Comparison of ENCODE assay signal across 24 cellular contexts in the genomic region with DNA sequence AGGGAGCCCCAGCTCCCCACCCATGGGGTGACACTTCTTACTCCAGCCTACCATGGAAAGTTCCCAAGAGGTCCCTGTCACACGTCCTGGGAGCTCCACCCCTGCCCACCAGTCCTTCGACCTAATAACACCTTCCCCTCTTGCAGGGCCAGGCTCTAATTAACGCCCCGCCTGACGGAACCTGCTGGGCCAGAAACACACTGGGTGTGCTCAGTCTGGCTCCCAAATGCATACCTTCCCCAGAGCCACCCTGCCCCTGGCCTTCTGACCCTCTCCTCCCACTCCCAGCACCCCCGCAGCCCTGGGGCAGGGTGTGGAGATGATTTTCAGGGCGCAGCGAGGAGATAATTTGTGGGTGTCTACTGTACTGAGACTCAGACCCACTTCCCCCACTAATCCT. TPM values are rescaled to one million over a fixed set of nuclear protein-coding genes. Genes with fewer than 3 reads are reported as not detected.
"Had no signal": no experiment of that assay in that cellular context is flagged by ENCODE, and none has a peak within 500 bp of the region (broad histone marks: within the 10 kb centered on the region; RNA-seq: fewer than 3 reads in every experiment).

No MANE protein-coding gene starts in this region.

- ATAC-seq: left lung, sciatic nerve had no signal

- DNase-seq: activated CD4-positive, alpha-beta T cell treated with anti-CD3 and anti-CD28 coated beads, Interleukin-2, amount 50 U/mL, for 1 hour; activated CD4-positive, CD25-positive, alpha-beta regulatory T cell; activated CD8-positive, alpha-beta memory T cell treated with anti-CD3 and anti-CD28 coated beads for 24 hours; activated CD8-positive, alpha-beta memory T cell treated with anti-CD3 and anti-CD28 coated beads, Interleukin-2, amount 50 U/mL, for 48 hours; activated gamma-delta T cell treated with Interleukin-2 at 50 U/mL for 16 hours; adrenal gland; effector CD4-positive, alpha-beta T cell; left lung; spleen; stimulated activated CD4-positive, alpha-beta T cell treated with anti-CD3 and anti-CD28 coated beads, Interleukin-4, amount 100 ng/mL, for 4 hours; T1000 had no signal

- H3K4me3 Mint-ChIP-seq: mesothelial cell of epicardium; nephron; stimulated activated memory B cell treated with anti-CD40 and anti-IgM and Interleukin-4, amounts not matched to agents 10 μg/mL and 1 μg/mL and 100 μg/mL, for 72 hours had no signal

- H3K4me1 Mint-ChIP-seq: nephron had no signal

- H3K36me3 Mint-ChIP-seq: activated naive CD4-positive, alpha-beta T cell treated with anti-CD3 and anti-CD28 coated beads, Interleukin-2, amount 50 U/mL, for 72 hours; mesothelial cell of epicardium; stimulated activated memory B cell treated with anti-CD40 and anti-IgM and Interleukin-4, amounts not matched to agents 10 μg/mL and 1 μg/mL and 100 μg/mL, for 72 hours had no signal

- H3K9me3 Mint-ChIP-seq: activated naive CD4-positive, alpha-beta T cell treated with anti-CD3 and anti-CD28 coated beads, Interleukin-2, amount 50 U/mL, for 72 hours; mesothelial cell of epicardium; nephron; stimulated activated memory B cell treated with anti-CD40 and anti-IgM and Interleukin-4, amounts not matched to agents 10 μg/mL and 1 μg/mL and 100 μg/mL, for 72 hours had no signal

- H3K27ac Mint-ChIP-seq: activated naive CD4-positive, alpha-beta T cell treated with anti-CD3 and anti-CD28 coated beads, Interleukin-2, amount 50 U/mL, for 72 hours; mesothelial cell of epicardium; nephron had no signal

RNA-seq across cellular contexts. Expression of a gene that starts 20.6 kb away (rescaled TPM):
- total RNA-seq: activated naive CD4-positive, alpha-beta T cell treated with anti-CD3 and anti-CD28 coated beads, Interleukin-2, amount 50 U/mL, for 72 hours; adrenal gland; astrocyte; breast epithelium; cerebellum; endothelial cell of umbilical vein; frontal cortex; kidney epithelial cell; left lung; lung microvascular endothelial cell; mesothelial cell of epicardium; sciatic nerve; spleen; urinary bladder had no signal

RNA-seq across cellular contexts. Expression of a gene that starts 32.7 kb away (rescaled TPM):
- total RNA-seq: activated naive CD4-positive, alpha-beta T cell treated with anti-CD3 and anti-CD28 coated beads, Interleukin-2, amount 50 U/mL, for 72 hours; adrenal gland; astrocyte; breast epithelium; cerebellum; endothelial cell of umbilical vein; frontal cortex; kidney epithelial cell; left lung; lung microvascular endothelial cell; mesothelial cell of epicardium; sciatic nerve; spleen; urinary bladder had no signal

RNA-seq across cellular contexts. Expression of a gene that starts 56.5 kb away (rescaled TPM):
- total RNA-seq: activated naive CD4-positive, alpha-beta T cell treated with anti-CD3 and anti-CD28 coated beads, Interleukin-2, amount 50 U/mL, for 72 hours; adrenal gland; astrocyte; breast epithelium; cerebellum; endothelial cell of umbilical vein; frontal cortex; left lung; lung microvascular endothelial cell; mesothelial cell of epicardium; sciatic nerve; spleen; urinary bladder had no signal
